ENCODE assay signal across 10 cellular contexts in genomic region chr4:122797405-122798094, GRCh38. TPM values are rescaled to one million over a fixed set of nuclear protein-coding genes. Genes with fewer than 3 reads are reported as not detected.
DNase-seq lines count a peak whose midpoint lies in the region; ATAC-seq and TF ChIP-seq lines count a peak whose summit lies in the region.
"Had no signal": no experiment of that assay in that cellular context is flagged by ENCODE, and none has a peak within 500 bp of the region (broad histone marks: within the 10 kb centered on the region; RNA-seq: fewer than 3 reads in every experiment).

No MANE protein-coding gene starts in this region.

- H2BK120ac ChIP-seq in mesenchymal stem cell (ENCODE audit: low read depth, low read length) = peak overlapping the region; percentile 12

- peak overlapping the region; percentile 77 for H4K91ac ChIP-seq in mesenchymal stem cell (ENCODE audit: low read length)

- DNase-seq in mesenchymal stem cell = no peak
- DNase-seq in tibial artery = no peak
- no peak for DNase-seq in NCI-H1436 (lab: John Stamatoyannopoulos, UW)
- no peak for DNase-seq in islet precursor cell
- DNase-seq: activated gamma-delta T cell treated with Interleukin-2 at 50 U/mL for 16 hours had no signal

- H2AK5ac ChIP-seq in mesenchymal stem cell (ENCODE audit: low read length, severe bottlenecking) = peak overlapping the region; percentile 88

- H3K36me3 ChIP-seq in HUES64 (ENCODE audit: insufficient read depth, low read length) (no peaks in the 10 kb centered on the region), mesenchymal stem cell (ENCODE audit: control insufficient read depth in 1 of 2, insufficient read depth in 2 of 2, low read depth in 1 of 2, low read length in 2 of 2) (no peaks in the 10 kb centered on the region), tibial artery (no peaks in the 10 kb centered on the region)

- H3K27me3 Mint-ChIP-seq in brain = peaks cover 4% of the 10 kb centered on the region
- H3K27me3 Mint-ChIP-seq in stimulated activated memory B cell treated with anti-CD40 and anti-IgM and Interleukin-4, amounts not matched to agents 10 μg/mL and 1 μg/mL and 100 μg/mL, for 72 hours = no peaks in the 10 kb centered on the region

- H3K4me3 Mint-ChIP-seq in brain = peak overlapping the region in 2 of 5 experiments; percentile 47 to 57
- H3K4me3 Mint-ChIP-seq in stimulated activated memory B cell treated with anti-CD40 and anti-IgM and Interleukin-4, amounts not matched to agents 10 μg/mL and 1 μg/mL and 100 μg/mL, for 72 hours = no peak overlapping the region
- H3K4me3 Mint-ChIP-seq: memory B cell had no signal

- H3K27ac Mint-ChIP-seq in brain = peak overlapping the region; percentile 89 to 98 (median 93)
- no peak overlapping the region for H3K27ac Mint-ChIP-seq in stimulated activated memory B cell treated with anti-CD40 and anti-IgM and Interleukin-4, amounts not matched to agents 10 μg/mL and 1 μg/mL and 100 μg/mL, for 72 hours
- H3K27ac Mint-ChIP-seq: memory B cell had no signal

- peak overlapping the region; percentile 46 to 99 for H2BK12ac ChIP-seq in mesenchymal stem cell (ENCODE audit: low read length in 2 of 2)

- H3K9me3 ChIP-seq in HUES64 (ENCODE audit: insufficient read depth, low read depth, low read length) = no peaks in the 10 kb centered on the region
- H3K9me3 ChIP-seq in mesenchymal stem cell (ENCODE audit: control insufficient read depth, low read length) = no peaks in the 10 kb centered on the region
- H3K9me3 ChIP-seq in tibial artery = no peaks in the 10 kb centered on the region

- 88% methylated on average over 2 of the region's 2 CpGs for WGBS in HUES64
- 99% methylated on average over 2 of the region's 2 CpGs for WGBS in mesenchymal stem cell

- H2BK15ac ChIP-seq in mesenchymal stem cell (ENCODE audit: low read depth, poor library complexity, severe bottlenecking) = peak overlapping the region; percentile 18

- H3K4me3 ChIP-seq in HUES64 (ENCODE audit: low read length) (no peak overlapping the region), mesenchymal stem cell (ENCODE audit: insufficient read depth in 1 of 2, low read depth in 1 of 2, low read length in 2 of 2) (peak overlapping the region in 1 of 2 experiments; percentile 36), tibial artery (peak overlapping the region; percentile 28 to 36)

- peak overlapping the region in 1 of 2 experiments; percentile 87 for H3K23ac ChIP-seq in mesenchymal stem cell (ENCODE audit: low read length in 2 of 2)

- H3K4me2 ChIP-seq in mesenchymal stem cell (ENCODE audit: low read length, poor library complexity, severe bottlenecking) = no peak overlapping the region

- H3K27ac ChIP-seq in HUES64 (ENCODE audit: low read depth, low read length) (peak overlapping the region; percentile 93), mesenchymal stem cell (ENCODE audit: low read length, poor library complexity, severe bottlenecking) (peak overlapping the region; percentile 98), tibial artery (peak overlapping the region; percentile 69 to 77)
- H3K27ac ChIP-seq: VCaP had no signal

- H3K18ac ChIP-seq in mesenchymal stem cell (ENCODE audit: low read depth in 1 of 2, low read length in 2 of 2) = peak overlapping the region; percentile 4 to 95

- TF ChIP-seq CTCF in brain (conservative IDR thresholded peaks at IDR 0.05) (no peak), tibial artery (IDR thresholded peaks at IDR 0.05) (no peak)

- ATAC-seq in stimulated activated memory B cell treated with anti-CD40 and anti-IgM and Interleukin-4, amounts not matched to agents 10 μg/mL and 1 μg/mL and 100 μg/mL, for 72 hours = no peak

- peak overlapping the region; percentile 98 for H2BK5ac ChIP-seq in mesenchymal stem cell (ENCODE audit: low read depth, low read length, poor library complexity, severe bottlenecking)

- H3K4ac ChIP-seq in mesenchymal stem cell (ENCODE audit: low read depth in 1 of 2, low read length in 2 of 2) = peak overlapping the region in 1 of 2 experiments; percentile 99

- peaks cover 36% of the 10 kb centered on the region for H3K4me1 Mint-ChIP-seq in brain
- no peaks in the 10 kb centered on the region for H3K4me1 Mint-ChIP-seq in stimulated activated memory B cell treated with anti-CD40 and anti-IgM and Interleukin-4, amounts not matched to agents 10 μg/mL and 1 μg/mL and 100 μg/mL, for 72 hours
- H3K4me1 Mint-ChIP-seq: memory B cell had no signal

- no peaks in the 10 kb centered on the region for H3K27me3 ChIP-seq in HUES64 (ENCODE audit: insufficient read depth, low read length)
- no peaks in the 10 kb centered on the region for H3K27me3 ChIP-seq in mesenchymal stem cell (ENCODE audit: control insufficient read depth in 1 of 2, insufficient read depth in 1 of 2, low read length in 2 of 2)
- no peaks in the 10 kb centered on the region for H3K27me3 ChIP-seq in tibial artery

- peaks cover 0 to 1% (median 0%) of the 10 kb centered on the region in 5 experiments for H3K9me3 Mint-ChIP-seq in brain
- H3K9me3 Mint-ChIP-seq in stimulated activated memory B cell treated with anti-CD40 and anti-IgM and Interleukin-4, amounts not matched to agents 10 μg/mL and 1 μg/mL and 100 μg/mL, for 72 hours = no peaks in the 10 kb centered on the region
- H3K9me3 Mint-ChIP-seq: memory B cell had no signal

- no peaks in the 10 kb centered on the region for H3K79me1 ChIP-seq in mesenchymal stem cell (replicated peaks; ENCODE audit: low read length, poor library complexity, severe bottlenecking)

- H3K9ac ChIP-seq in HUES64 (ENCODE audit: low read depth, low read length) (peak overlapping the region; percentile 53), mesenchymal stem cell (ENCODE audit: low read length) (peak overlapping the region; percentile 95)

- no peaks in the 10 kb centered on the region for H3K36me3 Mint-ChIP-seq in brain
- H3K36me3 Mint-ChIP-seq in stimulated activated memory B cell treated with anti-CD40 and anti-IgM and Interleukin-4, amounts not matched to agents 10 μg/mL and 1 μg/mL and 100 μg/mL, for 72 hours = no peaks in the 10 kb centered on the region
- H3K36me3 Mint-ChIP-seq: memory B cell had no signal

- H2AFZ ChIP-seq in mesenchymal stem cell (ENCODE audit: low read depth, low read length) = no peak overlapping the region

- peak overlapping the region in 1 of 2 experiments; percentile 74 for H3K14ac ChIP-seq in mesenchymal stem cell (ENCODE audit: low read length in 2 of 2)

- H4K8ac ChIP-seq in mesenchymal stem cell (ENCODE audit: low read length) = no peak overlapping the region

- intact Hi-C loops in tibial artery (cut with DNase I; ENCODE audit: low total_unique reads) = no loop called here

- peaks cover 40% of the 10 kb centered on the region for H3K4me1 ChIP-seq in HUES64 (ENCODE audit: insufficient read depth, low read length)
- H3K4me1 ChIP-seq in mesenchymal stem cell (ENCODE audit: control insufficient read depth, insufficient read depth, low read depth, low read length) = peaks cover 2% of the 10 kb centered on the region
- peaks cover 0 to 20% (median 7%) of the 10 kb centered on the region in 4 donors for H3K4me1 ChIP-seq in tibial artery

RNA-seq across cellular contexts. Expression of gene FGF2, which starts 29.1 kb away (rescaled TPM):
- polyA plus RNA-seq in HUES64 (2013, experiment 1 of 2) = 31.5 TPM
- polyA plus RNA-seq in HUES64 (2013, experiment 2 of 2) = 33.5 TPM
- polyA plus RNA-seq in brain (ENCODE audit: insufficient read depth, low read depth, low replicate concordance) = 1.8 TPM
- 10.4 TPM for polyA plus RNA-seq in mesenchymal stem cell (2013, experiment 1 of 2)
- polyA plus RNA-seq in mesenchymal stem cell (2013, experiment 2 of 2) = 10.7 TPM
